In the genomic region with DNA sequence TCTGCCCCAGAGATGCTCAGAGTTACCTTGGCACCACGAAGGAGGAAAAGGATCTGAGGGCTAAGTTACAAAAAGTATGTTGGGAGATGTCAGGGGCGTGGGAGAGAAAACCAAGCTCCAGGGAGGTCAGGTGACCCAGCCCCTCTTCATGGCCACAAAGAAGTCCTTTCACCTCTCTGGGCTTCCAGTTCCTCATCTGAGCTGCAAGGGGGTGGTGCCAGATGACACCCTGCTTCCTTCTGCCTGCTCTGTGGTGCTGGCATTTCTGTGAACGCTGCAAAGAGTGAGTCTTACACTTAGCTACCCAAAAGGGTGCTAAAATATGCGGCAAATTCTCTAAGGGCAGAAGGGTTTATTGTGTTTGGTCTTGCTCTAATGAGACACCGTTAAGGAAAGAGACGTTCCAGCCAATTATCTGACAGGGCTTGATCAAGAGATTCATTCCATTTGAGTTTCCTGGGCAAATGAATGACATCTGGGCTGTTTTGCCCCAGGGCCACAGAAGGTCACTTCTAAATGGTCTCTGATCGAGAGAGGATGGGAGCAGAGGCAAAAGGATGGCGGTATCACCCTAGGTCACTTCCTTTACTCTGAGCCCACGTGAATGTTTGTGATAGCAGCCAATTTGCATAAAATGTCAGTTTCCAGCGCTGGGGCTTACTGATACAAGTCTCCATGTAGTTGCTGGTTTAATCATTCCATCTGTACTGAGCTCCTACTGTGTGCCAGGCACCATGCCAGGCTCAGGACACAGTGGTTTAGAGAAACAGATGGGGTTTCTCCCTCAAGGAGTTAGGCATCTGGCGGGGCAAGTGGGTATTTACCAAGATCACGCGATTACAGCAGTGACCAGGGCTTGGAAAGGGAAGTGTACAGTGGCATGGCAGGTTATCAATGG, we compare ENCODE assay signal across 13 cellular contexts.
DNase-seq lines count a peak whose midpoint lies in the region; ATAC-seq and TF ChIP-seq lines count a peak whose summit lies in the region.
"Had no signal": no experiment of that assay in that cellular context is flagged by ENCODE, and none has a peak within 500 bp of the region (broad histone marks: within the 10 kb centered on the region; RNA-seq: fewer than 3 reads in every experiment).

No MANE protein-coding gene starts in this region.

- POLR2A ChIA-PET in GM10248 (lab: Yijun Ruan, JAX): no interaction called here

- peak overlapping the region; percentile 51 for H2BK15ac ChIP-seq in neuronal stem cell (ENCODE audit: low read length)

- H3K27me3 Mint-ChIP-seq in dendritic cell treated with granulocyte-macrophage colony-stimulating factor and Interleukin-4, amounts not matched to agents 40 ng/mL and 50 ng/mL, for 4 days: no peaks in the 10 kb centered on the region
- H3K27me3 Mint-ChIP-seq: activated CD4-positive, alpha-beta T cell treated with anti-CD3 and anti-CD28 coated beads, Interleukin-2, amount 10 ng/mL, durations not matched to agents 7 days and 5 days had no signal

- H4K8ac ChIP-seq in neuronal stem cell (ENCODE audit: low read depth, low read length): no peak overlapping the region

- H2AFZ ChIP-seq in neuronal stem cell (ENCODE audit: low read length): no peak overlapping the region

- no CpG with 5 or more reads among the region's 13 CpGs for WGBS in neuronal stem cell (ENCODE audit: extremely low coverage in 2 of 2, insufficient read length in 2 of 2, insufficient replicate concordance in 1 of 2), 2 donors

- no peak overlapping the region for H3K4me3 Mint-ChIP-seq in dendritic cell treated with granulocyte-macrophage colony-stimulating factor and Interleukin-4, amounts not matched to agents 40 ng/mL and 50 ng/mL, for 4 days
- H3K4me3 Mint-ChIP-seq: activated CD4-positive, alpha-beta T cell treated with anti-CD3 and anti-CD28 coated beads, Interleukin-2, amount 10 ng/mL, durations not matched to agents 7 days and 5 days; mesothelial cell of epicardium had no signal

- H3K27ac Mint-ChIP-seq in dendritic cell treated with granulocyte-macrophage colony-stimulating factor and Interleukin-4, amounts not matched to agents 40 ng/mL and 50 ng/mL, for 4 days: peak overlapping the region; percentile 72
- H3K27ac Mint-ChIP-seq: activated CD4-positive, alpha-beta T cell treated with anti-CD3 and anti-CD28 coated beads, Interleukin-2, amount 10 ng/mL, durations not matched to agents 7 days and 5 days; mesothelial cell of epicardium had no signal

- H4K91ac ChIP-seq in neuronal stem cell (ENCODE audit: low read depth, low read length, poor library complexity): no peak overlapping the region

- intact Hi-C loops in dendritic cell treated with granulocyte-macrophage colony-stimulating factor and Interleukin-4, amounts not matched to agents 40 ng/mL and 50 ng/mL, for 4 days (cut with micrococcal nuclease): no loop called here

- H3K36me3 ChIP-seq in neuronal stem cell (replicated peaks in 1 of 2; ENCODE audit: control insufficient read depth in 2 of 2, insufficient read depth in 2 of 2, low read length in 2 of 2): peaks cover 12 to 40% of the 10 kb centered on the region in 2 donors

- TF ChIP-seq CTCF in GM10248 (IDR thresholded peaks at IDR 0.05; ENCODE audit: control extremely low read depth, extremely low read depth, low read depth, missing control alignments): no peak

- H3K4me3 ChIP-seq in neuronal stem cell (ENCODE audit: low read length in 2 of 2): no peak overlapping the region

- H3K18ac ChIP-seq in neuronal stem cell (ENCODE audit: low read length): peak overlapping the region; percentile 86

- no peak for ATAC-seq in HG02938 (IDR thresholded peaks at IDR 0.05; ENCODE audit: unreplicated experiment)
- ATAC-seq: stimulated activated naive CD8-positive, alpha-beta T cell treated with anti-CD3 and anti-CD28 coated beads, Interleukin-15, Interleukin-2, amounts not matched to agents 100 U/mL and 50 U/mL, for 24 hours had no signal

- peak overlapping the region; percentile 73 for H2AK5ac ChIP-seq in neuronal stem cell (ENCODE audit: low read depth, low read length)

- H3K4me1 Mint-ChIP-seq in dendritic cell treated with granulocyte-macrophage colony-stimulating factor and Interleukin-4, amounts not matched to agents 40 ng/mL and 50 ng/mL, for 4 days (ENCODE audit: low read depth): peaks cover 49% of the 10 kb centered on the region
- H3K4me1 Mint-ChIP-seq: mesothelial cell of epicardium had no signal

- H3K23ac ChIP-seq in neuronal stem cell (ENCODE audit: low read depth, low read length, poor library complexity): no peak overlapping the region

- H3K27ac ChIP-seq in neuronal stem cell (replicated peaks; ENCODE audit: low read length): peak overlapping the region; percentile 46

- H3K79me1 ChIP-seq in neuronal stem cell (ENCODE audit: low read depth, low read length): no peaks in the 10 kb centered on the region

- no peaks in the 10 kb centered on the region for H3K27me3 ChIP-seq in neuronal stem cell (ENCODE audit: control insufficient read depth in 3 of 3, insufficient read depth in 3 of 3, low read depth in 1 of 3, low read length in 3 of 3)

- CTCF ChIA-PET in GM10248 (lab: Yijun Ruan, JAX): no interaction called here

- H3K14ac ChIP-seq in neuronal stem cell (ENCODE audit: low read length): peak overlapping the region; percentile 32

- DNase-seq in GM10248 (ENCODE audit: extremely low spot score) (peak; percentile 47), NCI-H69 (lab: John Stamatoyannopoulos, UW) (peak; percentile 76), neuronal stem cell (ENCODE audit: low spot score) (no peak), NCI-H187 (lab: John Stamatoyannopoulos, UW) (no peak), NCI-H1105 (lab: John Stamatoyannopoulos, UW) (no peak), NK-92 (lab: John Stamatoyannopoulos, UW; ENCODE audit: unreplicated experiment) (no peak)
- DNase-seq: activated CD4-positive, alpha-beta T cell treated with anti-CD3 and anti-CD28 coated beads, Interleukin-2, amount 10 ng/mL, durations not matched to agents 7 days and 5 days; NCI-H1417 treated with DMSO at 0.1 percent for 48 hours; stimulated activated CD4-positive, alpha-beta T cell treated with anti-CD3 and anti-CD28 coated beads, Interleukin-2, amount 100 ng/mL, for 48 hours; stimulated activated naive CD8-positive, alpha-beta T cell treated with anti-CD3 and anti-CD28 coated beads, Interleukin-15, Interleukin-2, amounts not matched to agents 100 U/mL and 50 U/mL, for 24 hours had no signal

- peaks cover 10% of the 10 kb centered on the region for H3K9me3 Mint-ChIP-seq in dendritic cell treated with granulocyte-macrophage colony-stimulating factor and Interleukin-4, amounts not matched to agents 40 ng/mL and 50 ng/mL, for 4 days

- peaks cover 0 to 15% of the 10 kb centered on the region in 2 donors for H3K4me1 ChIP-seq in neuronal stem cell (ENCODE audit: control insufficient read depth in 2 of 2, insufficient read depth in 1 of 2, low read depth in 1 of 2, low read length in 2 of 2)

- H2BK12ac ChIP-seq in neuronal stem cell (ENCODE audit: low read length): no peak overlapping the region

- H3K9ac ChIP-seq in neuronal stem cell (ENCODE audit: low read depth, low read length, poor library complexity): no peak overlapping the region

- peaks cover 67% of the 10 kb centered on the region for H3K36me3 Mint-ChIP-seq in dendritic cell treated with granulocyte-macrophage colony-stimulating factor and Interleukin-4, amounts not matched to agents 40 ng/mL and 50 ng/mL, for 4 days (ENCODE audit: low read depth)

- H3K4me2 ChIP-seq in neuronal stem cell (ENCODE audit: insufficient read depth, low read length, poor library complexity, severe bottlenecking): no peak overlapping the region

- H3K4ac ChIP-seq in neuronal stem cell (ENCODE audit: low read length): no peak overlapping the region

- no peak overlapping the region for H2BK5ac ChIP-seq in neuronal stem cell (ENCODE audit: low read length)

- peaks cover 2 to 17% of the 10 kb centered on the region in 2 donors for H3K9me3 ChIP-seq in neuronal stem cell (replicated peaks in 1 of 2; ENCODE audit: control insufficient read depth in 2 of 2, insufficient read depth in 1 of 2, low read depth in 1 of 2, low read length in 2 of 2)

- no peak overlapping the region for H2BK120ac ChIP-seq in neuronal stem cell (ENCODE audit: low read depth, low read length)

Comparison
In these comparisons a context has a peak if more than half of its experiments do, and no peak if none do; other contexts are left out.
1. DNase-seq: peak in GM10248 (single experiment) and NCI-H69 (single experiment); none in neuronal stem cell (single experiment), NCI-H187 (0 of 2), NCI-H1105 (single experiment) and NK-92 (single experiment).